10 cellular contexts compared by ENCODE assay signal in the genomic region with DNA sequence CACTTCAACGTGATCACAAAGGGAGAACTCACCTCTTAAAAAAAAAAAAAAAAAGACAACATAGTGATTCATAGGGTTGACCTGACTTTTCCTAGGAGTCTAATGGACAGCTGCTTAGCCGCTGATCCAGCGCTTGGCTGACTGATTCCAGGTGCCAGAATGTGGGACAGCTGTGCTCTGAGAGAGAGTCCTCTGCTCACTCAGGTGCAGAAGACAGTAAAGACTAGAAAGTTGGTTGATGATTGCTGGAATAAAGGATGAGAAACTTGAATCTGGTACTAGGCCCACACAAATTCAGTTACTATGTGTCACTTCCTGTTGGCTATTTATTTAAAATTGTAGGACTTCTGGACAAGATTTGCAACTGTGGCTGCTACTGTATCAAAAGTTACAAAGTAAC.
DNase-seq lines count a peak whose midpoint lies in the region; ATAC-seq, FAIRE-seq and TF ChIP-seq lines count a peak whose summit lies in the region.
"Had no signal": no experiment of that assay in that cellular context is flagged by ENCODE, and none has a peak within 500 bp of the region (broad histone marks: within the 10 kb centered on the region; RNA-seq: fewer than 3 reads in every experiment).

No MANE protein-coding gene starts in this region.

- peaks cover 99% of the 10 kb centered on the region for H4K20me1 ChIP-seq in BLaER1

- H3K4me2 ChIP-seq in BLaER1 = peak overlapping the region; percentile 85

- peaks cover 80% of the 10 kb centered on the region for H3K4me1 Mint-ChIP-seq in T-helper 1 cell treated with Interleukin-12 subunit alpha and Interleukin-12 subunit beta and Interleukin-4 antibody, amounts not matched to agents 30 μg/mL and 1 μg/mL, for 36 hours (ENCODE audit: low read depth)
- no peaks in the 10 kb centered on the region for H3K4me1 Mint-ChIP-seq in Caco-2 (ENCODE audit: low read depth, unreplicated experiment)

- DNase-seq in GM19239 (ENCODE audit: insufficient read length, low spot score) (no peak), fibroblast of pulmonary artery (ENCODE audit: low read depth) (peak; percentile 47), body of pancreas (no peak), Caco-2 (no peak), right cardiac atrium (no peak), aorta (no peak)
- DNase-seq: NCI-H446 treated with DMSO at 0.1 percent for 48 hours; stimulated activated CD4-positive, alpha-beta T cell treated with anti-CD3 and anti-CD28 coated beads, Interleukin-2, amount 100 ng/mL, for 48 hours had no signal

- H3K27ac Mint-ChIP-seq in T-helper 1 cell treated with Interleukin-12 subunit alpha and Interleukin-12 subunit beta and Interleukin-4 antibody, amounts not matched to agents 30 μg/mL and 1 μg/mL, for 36 hours = peak overlapping the region; percentile 97
- no peak overlapping the region for H3K27ac Mint-ChIP-seq in Caco-2 (ENCODE audit: unreplicated experiment)

- no peak for TF ChIP-seq CTCF in fibroblast of pulmonary artery (IDR thresholded peaks at IDR 0.05; ENCODE audit: low read length, missing control alignments)
- TF ChIP-seq CTCF in body of pancreas (IDR thresholded peaks at IDR 0.05) = no peak
- TF ChIP-seq CTCF in Caco-2 (IDR thresholded peaks at IDR 0.05; ENCODE audit: insufficient read depth in 1 of 2, low read depth in 1 of 2, low read length in 1 of 2, severe bottlenecking in 1 of 2, unreplicated experiment in 1 of 2) = no peak

- peak overlapping the region; percentile 39 for H3K4me3 Mint-ChIP-seq in T-helper 1 cell treated with Interleukin-12 subunit alpha and Interleukin-12 subunit beta and Interleukin-4 antibody, amounts not matched to agents 30 μg/mL and 1 μg/mL, for 36 hours
- H3K4me3 Mint-ChIP-seq in Caco-2 (ENCODE audit: unreplicated experiment) = no peak overlapping the region

- peaks cover 29% of the 10 kb centered on the region for H3K36me3 Mint-ChIP-seq in T-helper 1 cell treated with Interleukin-12 subunit alpha and Interleukin-12 subunit beta and Interleukin-4 antibody, amounts not matched to agents 30 μg/mL and 1 μg/mL, for 36 hours (ENCODE audit: low read depth)
- H3K36me3 Mint-ChIP-seq in Caco-2 (ENCODE audit: insufficient read depth, unreplicated experiment) = no peaks in the 10 kb centered on the region

- 64 to 94% methylated on average over 3 of the region's 3 CpGs for WGBS in body of pancreas, 2 donors
- WGBS in right cardiac atrium = 59% methylated on average over 3 of the region's 3 CpGs
- 42 to 63% methylated on average over 3 of the region's 3 CpGs for WGBS in aorta, 2 donors

- ATAC-seq in body of pancreas = no peak
- ATAC-seq in right cardiac atrium = no peak
- ATAC-seq in aorta (ENCODE audit: low FRiP score) = no peak

- no peaks in the 10 kb centered on the region for H3K9me3 ChIP-seq in BLaER1
- no peaks in the 10 kb centered on the region for H3K9me3 ChIP-seq in body of pancreas
- no peaks in the 10 kb centered on the region for H3K9me3 ChIP-seq in Caco-2
- H3K9me3 ChIP-seq in right cardiac atrium (ENCODE audit: control insufficient read depth, low read length) = no peaks in the 10 kb centered on the region
- H3K9me3 ChIP-seq in aorta (ENCODE audit: control insufficient read depth, low read length) = no peaks in the 10 kb centered on the region

- H3K27ac ChIP-seq in BLaER1 (peak overlapping the region; percentile 83), body of pancreas (no peak overlapping the region), right cardiac atrium (ENCODE audit: low read length) (no peak overlapping the region), aorta (ENCODE audit: low read depth in 1 of 2, low read length in 2 of 2) (peak overlapping the region in 1 of 2 donors; percentile 67)

- TF ChIP-seq POLR2A in body of pancreas (IDR thresholded peaks at IDR 0.05) = no peak

- BruUV-seq in Caco-2 (replicated peaks; lab: Mats Ljungman, UMichigan) = no TSS peak

- H3K4me3 ChIP-seq in BLaER1 (no peak overlapping the region), fibroblast of pulmonary artery (replicated peaks; ENCODE audit: low read depth, low read length) (no peak overlapping the region), body of pancreas (no peak overlapping the region), Caco-2 (ENCODE audit: low read depth, low read length) (no peak overlapping the region), right cardiac atrium (ENCODE audit: low read length) (no peak overlapping the region), aorta (ENCODE audit: low read length in 2 of 2) (no peak overlapping the region)

- H3K36me3 ChIP-seq in BLaER1 (0 out of 2 replicates have a peak, but pooled peaks cover 8% of the 10 kb centered on the region), body of pancreas (replicated peaks in 1 of 2; ENCODE audit: insufficient read depth in 1 of 2, low read depth in 2 of 2) (no peaks in the 10 kb centered on the region), Caco-2 (ENCODE audit: control insufficient read depth, insufficient read depth, low read length) (no peaks in the 10 kb centered on the region), aorta (ENCODE audit: control insufficient read depth in 1 of 2, insufficient read depth in 2 of 2, low read length in 1 of 2) (no peaks in the 10 kb centered on the region)

- POLR2A ChIA-PET in Caco-2 (lab: Charles Lee) = no interaction called here

- intact Hi-C loops in body of pancreas (cut with DNase I) = no loop called here
- intact Hi-C loops in Caco-2 (cut with micrococcal nuclease; ENCODE audit: unreplicated experiment) = no loop called here
- intact Hi-C loops in right cardiac atrium (cut with DNase I) = no loop called here
- intact Hi-C loops in aorta (cut with DNase I) = no loop called here

- peak; percentile 80 for FAIRE-seq in GM19239 (lab: Jason Lieb, UNC)

- CTCF ChIA-PET in Caco-2 (lab: Charles Lee) = no interaction called here

- no peaks in the 10 kb centered on the region for H3K27me3 Mint-ChIP-seq in T-helper 1 cell treated with Interleukin-12 subunit alpha and Interleukin-12 subunit beta and Interleukin-4 antibody, amounts not matched to agents 30 μg/mL and 1 μg/mL, for 36 hours (ENCODE audit: low read depth)
- no peaks in the 10 kb centered on the region for H3K27me3 Mint-ChIP-seq in Caco-2 (ENCODE audit: insufficient read depth, unreplicated experiment)

- H3K9me3 Mint-ChIP-seq in T-helper 1 cell treated with Interleukin-12 subunit alpha and Interleukin-12 subunit beta and Interleukin-4 antibody, amounts not matched to agents 30 μg/mL and 1 μg/mL, for 36 hours = peaks cover 5% of the 10 kb centered on the region
- H3K9me3 Mint-ChIP-seq in Caco-2 (ENCODE audit: unreplicated experiment) = no peaks in the 10 kb centered on the region

- H3K9ac ChIP-seq in BLaER1 = no peak overlapping the region

- H3K27me3 ChIP-seq in BLaER1 (no peaks in the 10 kb centered on the region), body of pancreas (no peaks in the 10 kb centered on the region), Caco-2 (replicated peaks; ENCODE audit: control insufficient read depth, insufficient read depth, low read length) (no peaks in the 10 kb centered on the region), right cardiac atrium (ENCODE audit: control insufficient read depth, insufficient read depth) (no peaks in the 10 kb centered on the region), aorta (ENCODE audit: control insufficient read depth in 1 of 2, insufficient read depth in 2 of 2, low read length in 1 of 2) (no peaks in the 10 kb centered on the region)

- H3K4me1 ChIP-seq in BLaER1 (peaks cover 83% of the 10 kb centered on the region), body of pancreas (no peaks in the 10 kb centered on the region), Caco-2 (no peaks in the 10 kb centered on the region), right cardiac atrium (ENCODE audit: control insufficient read depth, insufficient read depth, low read length) (peaks cover 3% of the 10 kb centered on the region), aorta (ENCODE audit: control insufficient read depth in 1 of 2, insufficient read depth in 2 of 2, low read length in 2 of 2) (peaks cover 0 to 2% of the 10 kb centered on the region in 2 donors)
